Comparison of ENCODE assay signal across 9 cellular contexts in the genomic region with DNA sequence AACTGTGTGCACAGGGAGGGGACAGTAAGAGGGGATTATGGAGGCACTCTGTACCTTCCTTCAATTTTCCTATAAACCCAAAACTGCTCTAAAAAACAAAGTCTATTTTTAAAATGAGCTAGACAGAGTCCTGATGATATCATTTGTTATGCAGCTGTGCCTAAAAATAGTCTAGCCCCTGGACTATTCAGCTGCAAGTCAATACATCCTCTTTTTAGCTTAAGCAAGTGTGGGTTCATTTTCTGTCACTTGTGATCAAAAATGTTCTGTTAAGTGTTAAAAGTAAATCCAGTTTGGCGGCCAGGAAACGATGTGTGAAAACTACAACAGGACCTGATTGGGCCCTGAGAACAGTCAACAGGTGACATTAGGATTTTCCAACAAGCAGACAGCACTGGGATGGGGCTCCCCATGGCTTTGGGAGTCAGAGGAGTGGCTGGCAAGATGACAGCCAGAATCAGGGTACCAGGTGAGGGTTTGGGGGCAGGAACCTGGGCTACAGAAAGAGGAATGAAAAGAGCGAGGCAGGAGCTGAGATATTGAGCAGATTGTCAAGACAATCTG. TPM values are rescaled to one million over a fixed set of nuclear protein-coding genes. Genes with fewer than 3 reads are reported as not detected.
A peak's percentile ranks its signal among the peaks of the same experiment; 100 is the strongest.
DNase-seq lines count a peak whose midpoint lies in the region; ATAC-seq lines count a peak whose summit lies in the region.
"Had no signal": no experiment of that assay in that cellular context is flagged by ENCODE, and none has a peak within 500 bp of the region (broad histone marks: within the 10 kb centered on the region; RNA-seq: fewer than 3 reads in every experiment).

No MANE protein-coding gene starts in this region.

- H3K27ac Mint-ChIP-seq in activated naive CD8-positive, alpha-beta T cell treated with anti-CD3 and anti-CD28 coated beads, Interleukin-2, amount 10 ng/mL, durations not matched to agents 7 days and 5 days = peak overlapping the region; percentile 3

- H3K27me3 Mint-ChIP-seq in activated naive CD8-positive, alpha-beta T cell treated with anti-CD3 and anti-CD28 coated beads, Interleukin-2, amount 10 ng/mL, durations not matched to agents 7 days and 5 days = no peaks in the 10 kb centered on the region

- POLR2A ChIA-PET in activated naive CD8-positive, alpha-beta T cell treated with anti-CD3 and anti-CD28 coated beads, Interleukin-2, amount 10 ng/mL, durations not matched to agents 7 days and 5 days (lab: Charles Lee) = no interaction called here

- no peak overlapping the region for H3K4me3 Mint-ChIP-seq in activated naive CD8-positive, alpha-beta T cell treated with anti-CD3 and anti-CD28 coated beads, Interleukin-2, amount 10 ng/mL, durations not matched to agents 7 days and 5 days

- no peak for DNase-seq in activated naive CD8-positive, alpha-beta T cell treated with anti-CD3 and anti-CD28 coated beads, Interleukin-2, amount 10 ng/mL, durations not matched to agents 7 days and 5 days
- DNase-seq in pons (ENCODE audit: low spot score) (peak; percentile 42), NCI-H526 (lab: John Stamatoyannopoulos, UW) (no peak), middle frontal gyrus (ENCODE audit: extremely low spot score, low spot score) (no peak)
- DNase-seq: NCI-H1930 had no signal

- ATAC-seq in GM18498 (IDR thresholded peaks at IDR 0.05; ENCODE audit: unreplicated experiment) = peak; percentile 52
- ATAC-seq in HG03159 (IDR thresholded peaks at IDR 0.05; ENCODE audit: unreplicated experiment) = peak; percentile 59
- ATAC-seq in activated naive CD8-positive, alpha-beta T cell treated with anti-CD3 and anti-CD28 coated beads, Interleukin-2, amount 10 ng/mL, durations not matched to agents 7 days and 5 days (ENCODE audit: low read depth) = no peak
- no peak for ATAC-seq in HG03457 (IDR thresholded peaks at IDR 0.05; ENCODE audit: unreplicated experiment)
- ATAC-seq in activated CD4-positive, CD25-positive, alpha-beta regulatory T cell treated with anti-CD3 and anti-CD28 coated beads, Interleukin-2, amount 50 U/mL, for 24 hours = no peak

- peaks cover 13% of the 10 kb centered on the region for H3K9me3 Mint-ChIP-seq in activated naive CD8-positive, alpha-beta T cell treated with anti-CD3 and anti-CD28 coated beads, Interleukin-2, amount 10 ng/mL, durations not matched to agents 7 days and 5 days

- peaks cover 19% of the 10 kb centered on the region for H3K36me3 Mint-ChIP-seq in activated naive CD8-positive, alpha-beta T cell treated with anti-CD3 and anti-CD28 coated beads, Interleukin-2, amount 10 ng/mL, durations not matched to agents 7 days and 5 days

- H3K4me1 Mint-ChIP-seq in activated naive CD8-positive, alpha-beta T cell treated with anti-CD3 and anti-CD28 coated beads, Interleukin-2, amount 10 ng/mL, durations not matched to agents 7 days and 5 days = peaks cover 21% of the 10 kb centered on the region

RNA-seq across cellular contexts. Expression of gene FAM107B, which starts 33.9 kb away (rescaled TPM):
- 100 to 1,000 TPM; 188 to 200 TPM for total RNA-seq in activated naive CD8-positive, alpha-beta T cell treated with anti-CD3 and anti-CD28 coated beads, Interleukin-2, amount 10 ng/mL, durations not matched to agents 7 days and 5 days

Comparison
In these comparisons a context has a peak if more than half of its experiments do, and no peak if none do; other contexts are left out.
1. ATAC-seq: peak in GM18498 (single experiment) and HG03159 (single experiment); none in activated naive CD8-positive, alpha-beta T cell treated with anti-CD3 and anti-CD28 coated beads, Interleukin-2, amount 10 ng/mL, durations not matched to agents 7 days and 5 days (single experiment), HG03457 (single experiment) and activated CD4-positive, CD25-positive, alpha-beta regulatory T cell treated with anti-CD3 and anti-CD28 coated beads, Interleukin-2, amount 50 U/mL, for 24 hours (0 of 2).